In genomic region chr2:233331536-233331935, GRCh38 we compare ENCODE assay signal across 9 cellular contexts. TPM values are rescaled to one million over a fixed set of nuclear protein-coding genes. Genes with fewer than 3 reads are reported as not detected.
DNase-seq lines count a peak whose midpoint lies in the region; ATAC-seq and TF ChIP-seq lines count a peak whose summit lies in the region.
"Had no signal": no experiment of that assay in that cellular context is flagged by ENCODE, and none has a peak within 500 bp of the region (broad histone marks: within the 10 kb centered on the region; RNA-seq: fewer than 3 reads in every experiment).

No MANE protein-coding gene starts in this region.

- in situ Hi-C loops in ACHN (cut with HindIII; ENCODE audit: low pct_ligation_motif_present, low pct_unique_long_range_greater_than_20kb, low sequenced_read_pairs): no loop called here

- peak; percentile 78 for ATAC-seq in HG02588 (IDR thresholded peaks at IDR 0.05; ENCODE audit: unreplicated experiment)
- ATAC-seq in lower lobe of right lung: peak; percentile 83 to 89

- H3K9me2 ChIP-seq in OCI-LY1 (ENCODE audit: low read depth, low read length): no peaks in the 10 kb centered on the region

- H3K4me3 ChIP-seq in OCI-LY1 (ENCODE audit: low read depth, low read length, poor library complexity, severe bottlenecking): peak overlapping the region; percentile 35
- H3K4me3 ChIP-seq in lower lobe of right lung: no peak overlapping the region

- 0 out of 2 replicates have a peak, but pooled peaks cover 2% of the 10 kb centered on the region for H3K9me3 ChIP-seq in OCI-LY1 (ENCODE audit: low read length)
- H3K9me3 ChIP-seq in lower lobe of right lung: no peaks in the 10 kb centered on the region

- no peaks in the 10 kb centered on the region for H3K36me3 ChIP-seq in OCI-LY1 (ENCODE audit: insufficient read depth, low read length)
- no peaks in the 10 kb centered on the region for H3K36me3 ChIP-seq in lower lobe of right lung

- TF ChIP-seq CTCF in GM10266 (IDR thresholded peaks at IDR 0.05; ENCODE audit: control insufficient read depth, insufficient read depth, low read depth, missing control alignments) (no peak), OCI-LY1 (IDR thresholded peaks at IDR 0.05; ENCODE audit: low read length) (no peak), lower lobe of right lung (IDR thresholded peaks at IDR 0.05) (no peak)

- no peak overlapping the region for H3K9ac ChIP-seq in OCI-LY1 (ENCODE audit: low read length)

- H3K4me1 ChIP-seq in OCI-LY1 (ENCODE audit: insufficient read depth, low read length, severe bottlenecking): peaks cover 12% of the 10 kb centered on the region
- peaks cover 8% of the 10 kb centered on the region for H3K4me1 ChIP-seq in lower lobe of right lung

- peak overlapping the region; percentile 46 for H3K27ac ChIP-seq in OCI-LY1 (ENCODE audit: low read depth, low read length, poor library complexity, severe bottlenecking)
- peak overlapping the region; percentile 70 for H3K27ac ChIP-seq in lower lobe of right lung
- H3K27ac ChIP-seq: epithelial cell of prostate had no signal

- no peaks in the 10 kb centered on the region for H3F3A ChIP-seq in OCI-LY1 (ENCODE audit: insufficient read depth, low read length)

- intact Hi-C loops in lower lobe of right lung (cut with DNase I): no loop called here

- peak overlapping the region; percentile 88 for H2AFZ ChIP-seq in OCI-LY1 (ENCODE audit: low read length)

- H3K27me3 ChIP-seq in OCI-LY1 (ENCODE audit: insufficient read depth, low read length) (0 out of 2 replicates have a peak, but pooled peaks cover 5% of the 10 kb centered on the region), lower lobe of right lung (ENCODE audit: low read depth) (no peaks in the 10 kb centered on the region)

- peak overlapping the region; percentile 51 for H3K4me2 ChIP-seq in OCI-LY1 (ENCODE audit: low read length)

- no peaks in the 10 kb centered on the region for H4K20me1 ChIP-seq in OCI-LY1 (ENCODE audit: insufficient read depth, low read length)

- DNase-seq in GM10266 (ENCODE audit: extremely low spot score) (peak; percentile 58), activated T-helper 1 cell treated with Interleukin-2 at 50 U/mL for 16 hours (ENCODE audit: low read depth) (peak; percentile 63), lower lobe of right lung (peak; percentile 80), SK-N-DZ (ENCODE audit: low spot score) (no peak), ACHN (no peak)
- peak; percentile 36 to 87 (median 76) for DNase-seq in stimulated activated naive CD4-positive, alpha-beta T cell (lab: John Stamatoyannopoulos, UW)

- H3K79me2 ChIP-seq in OCI-LY1 (ENCODE audit: insufficient read depth, low read length): no peaks in the 10 kb centered on the region

RNA-seq across cellular contexts. Expression of gene DGKD, which starts 22.8 kb away (rescaled TPM):
- total RNA-seq in lower lobe of right lung: 69.3 TPM
- 15.9 and 21.3 TPM in 2 replicates for polyA plus RNA-seq in SK-N-DZ (2014; cell fraction: cytosol; rRNA removed)
- 45.7 and 52.6 TPM in 2 replicates for polyA plus RNA-seq in SK-N-DZ (2014; cell fraction: nucleus; rRNA removed)

RNA-seq across cellular contexts. Expression of gene SAG, which starts 23.9 kb away (rescaled TPM):
- total RNA-seq in lower lobe of right lung: not detected
- polyA plus RNA-seq in SK-N-DZ (2014; cell fraction: cytosol; rRNA removed): 0.19 TPM in 1 of 2 replicates, not detected in the other
- 0.05 TPM in 1 of 2 replicates, not detected in the other for polyA plus RNA-seq in SK-N-DZ (2014; cell fraction: nucleus; rRNA removed)

Comparison
In these comparisons a context has a peak if more than half of its experiments do, and no peak if none do; other contexts are left out.
1. DNase-seq: peak in GM10266 (single experiment), activated T-helper 1 cell treated with Interleukin-2 at 50 U/mL for 16 hours (single experiment), lower lobe of right lung (single experiment) and stimulated activated naive CD4-positive, alpha-beta T cell (6 of 6); none in SK-N-DZ (single experiment) and ACHN (single experiment).